Comparison of ENCODE assay signal across 21 cellular contexts in genomic region chr16:21698169-21699032, GRCh38. TPM values are rescaled to one million over a fixed set of nuclear protein-coding genes. Genes with fewer than 3 reads are reported as not detected.
"Had no signal": no experiment of that assay in that cellular context is flagged by ENCODE, and none has a peak within 500 bp of the region (broad histone marks: within the 10 kb centered on the region; RNA-seq: fewer than 3 reads in every experiment).

No MANE protein-coding gene starts in this region.

- H3K36me3 Mint-ChIP-seq: activated naive CD8-positive, alpha-beta T cell treated with anti-CD3 and anti-CD28 coated beads, Interleukin-2, amount 10 ng/mL, durations not matched to agents 7 days and 5 days; immature natural killer cell; naive thymus-derived CD8-positive, alpha-beta T cell had no signal

- H3K4me3 ChIP-seq: ascending aorta, dorsolateral prefrontal cortex, esophagus muscularis mucosa, lung, psoas muscle, sigmoid colon, suprapubic skin, upper lobe of left lung had no signal

- H3K4me3 Mint-ChIP-seq: activated naive CD8-positive, alpha-beta T cell treated with anti-CD3 and anti-CD28 coated beads, Interleukin-2, amount 10 ng/mL, durations not matched to agents 7 days and 5 days; activated T-cell treated with anti-CD3 and anti-CD28 coated beads, Interleukin-2, amount 50 U/mL, for 4 hours; immature natural killer cell; naive thymus-derived CD8-positive, alpha-beta T cell had no signal

- H3K4me1 ChIP-seq: ascending aorta, sigmoid colon, suprapubic skin, upper lobe of left lung had no signal

- H3K27ac Mint-ChIP-seq: activated naive CD8-positive, alpha-beta T cell treated with anti-CD3 and anti-CD28 coated beads, Interleukin-2, amount 10 ng/mL, durations not matched to agents 7 days and 5 days; immature natural killer cell had no signal

- H3K36me3 ChIP-seq: ascending aorta, esophagus muscularis mucosa, sigmoid colon, suprapubic skin, upper lobe of left lung had no signal

- H3K9me3 ChIP-seq: ascending aorta, esophagus muscularis mucosa, psoas muscle, sigmoid colon, suprapubic skin, upper lobe of left lung had no signal

- FAIRE-seq: bronchial epithelial cell had no signal

- H3K4me1 Mint-ChIP-seq: immature natural killer cell had no signal

- H3K9me3 Mint-ChIP-seq: activated naive CD8-positive, alpha-beta T cell treated with anti-CD3 and anti-CD28 coated beads, Interleukin-2, amount 10 ng/mL, durations not matched to agents 7 days and 5 days; activated T-cell treated with anti-CD3 and anti-CD28 coated beads, Interleukin-2, amount 50 U/mL, for 4 hours; immature natural killer cell; naive thymus-derived CD8-positive, alpha-beta T cell had no signal

- H3K27me3 ChIP-seq: ascending aorta, dorsolateral prefrontal cortex, esophagus muscularis mucosa, sigmoid colon, suprapubic skin, upper lobe of left lung had no signal

- DNase-seq: activated CD4-positive, alpha-beta T cell treated with anti-CD3 and anti-CD28 coated beads for 1 hour; activated CD4-positive, alpha-beta T cell treated with anti-CD3 and anti-CD28 coated beads, Interleukin-2, amount 50 U/mL, for 48 hours; activated effector memory CD4-positive, alpha-beta T cell treated with anti-CD3 and anti-CD28 coated beads, Interleukin-2, amount 50 U/mL, for 16 hours; activated naive CD8-positive, alpha-beta T cell treated with anti-CD3 and anti-CD28 coated beads, Interleukin-2, amount 10 ng/mL, durations not matched to agents 7 days and 5 days; activated T-cell treated with anti-CD3 and anti-CD28 coated beads, Interleukin-2, amount 50 U/mL, for 4 hours; dorsolateral prefrontal cortex; immature natural killer cell; left cardiac atrium; naive thymus-derived CD8-positive, alpha-beta T cell; psoas muscle; sigmoid colon; stimulated activated CD4-positive, alpha-beta T cell treated with anti-CD3 and anti-CD28 coated beads, Interleukin-12 subunit alpha, Interleukin-12 subunit beta, amount 100 ng/mL, for 4 hours; stimulated activated CD4-positive, alpha-beta T cell treated with anti-CD3 and anti-CD28 coated beads, Interleukin-2, amount 100 ng/mL, for 48 hours; stimulated activated naive CD4-positive, alpha-beta T cell treated with Interleukin-2 at 50 U/mL for 16 hours had no signal

- H3K27ac ChIP-seq: ascending aorta, dorsolateral prefrontal cortex, esophagus muscularis mucosa, psoas muscle, sigmoid colon, suprapubic skin, upper lobe of left lung had no signal

RNA-seq across cellular contexts. Expression of gene OTOA, which starts 34.6 kb away (rescaled TPM):
- total RNA-seq: activated T-cell treated with anti-CD3 and anti-CD28 coated beads, Interleukin-2, amount 50 U/mL, for 4 hours; ascending aorta; bronchial epithelial cell had no signal
- polyA plus RNA-seq: immature natural killer cell; naive thymus-derived CD8-positive, alpha-beta T cell had no signal

RNA-seq across cellular contexts. Expression of gene IGSF6, which starts 46.0 kb away (rescaled TPM):
- total RNA-seq: activated T-cell treated with anti-CD3 and anti-CD28 coated beads, Interleukin-2, amount 50 U/mL, for 4 hours; fibroblast of villous mesenchyme had no signal
